ENCODE assay signal across 18 cellular contexts in genomic region chr10:101035916-101036702, GRCh38. TPM values are rescaled to one million over a fixed set of nuclear protein-coding genes. Genes with fewer than 3 reads are reported as not detected.
"Had no signal": no experiment of that assay in that cellular context is flagged by ENCODE, and none has a peak within 500 bp of the region (broad histone marks: within the 10 kb centered on the region; RNA-seq: fewer than 3 reads in every experiment).

No MANE protein-coding gene starts in this region.

- H3K27me3 ChIP-seq: dorsolateral prefrontal cortex, right atrium auricular region, stomach, thyroid gland had no signal

- H2AFZ ChIP-seq: neural progenitor cell had no signal

- DNase-seq: central memory CD4-positive, alpha-beta T cell; dorsolateral prefrontal cortex; effector CD4-positive, alpha-beta T cell; islet precursor cell; left ventricle myocardium superior; lower lobe of right lung; naive thymus-derived CD4-positive, alpha-beta T cell; nucleus accumbens; stimulated activated naive CD4-positive, alpha-beta T cell; stomach; thyroid gland; trophoblast cell had no signal

- H3K4me2 ChIP-seq: neural progenitor cell had no signal

- H3K36me3 ChIP-seq: neural progenitor cell had no signal

- H3K27ac Mint-ChIP-seq: nephron, neural progenitor cell had no signal

- H3K27me3 Mint-ChIP-seq: naive thymus-derived CD4-positive, alpha-beta T cell had no signal

- H3K36me3 Mint-ChIP-seq: neural progenitor cell had no signal

- H3K27ac ChIP-seq: lower lobe of right lung, neural progenitor cell, prostate gland, right atrium auricular region, stomach, thyroid gland had no signal

- H3K9ac ChIP-seq: neural progenitor cell had no signal

- H3K9me3 Mint-ChIP-seq: naive thymus-derived CD4-positive, alpha-beta T cell; nephron; neural progenitor cell had no signal

- FAIRE-seq: colon, frontal cortex had no signal

- H3K4me3 Mint-ChIP-seq: naive thymus-derived CD4-positive, alpha-beta T cell; nephron; neural progenitor cell had no signal

- H3K9me3 ChIP-seq: lower lobe of right lung, prostate gland, right atrium auricular region, stomach, thyroid gland had no signal

- H3K4me3 ChIP-seq: dorsolateral prefrontal cortex, lower lobe of right lung, neural progenitor cell, prostate gland, right atrium auricular region, stomach, thyroid gland had no signal

RNA-seq across cellular contexts. Expression of gene KAZALD1, which starts 25.7 kb away (rescaled TPM):
- polyA plus RNA-seq: naive thymus-derived CD4-positive, alpha-beta T cell had no signal
